23 cellular contexts compared by ENCODE assay signal in the genomic region with DNA sequence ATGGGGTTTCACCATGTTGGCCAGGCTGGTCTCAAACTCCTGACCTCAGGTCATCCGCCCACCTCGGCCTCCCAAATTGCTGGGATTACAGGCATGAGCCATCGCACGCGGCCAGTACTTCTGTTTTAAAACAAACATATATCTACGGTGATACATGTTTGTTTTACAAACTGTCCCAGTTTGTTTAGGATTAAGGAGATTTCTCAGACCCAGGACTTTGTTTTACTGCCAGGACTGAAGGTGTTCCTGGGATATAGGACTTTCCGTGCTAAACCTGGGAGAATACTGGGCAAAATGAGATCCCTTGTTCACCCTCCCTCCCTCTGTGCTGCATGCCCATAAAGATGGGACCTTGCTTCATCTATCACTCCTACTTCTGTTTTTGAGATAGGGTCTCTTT. TPM values are rescaled to one million over a fixed set of nuclear protein-coding genes. Genes with fewer than 3 reads are reported as not detected.
A peak's percentile ranks its signal among the peaks of the same experiment; 100 is the strongest.
DNase-seq lines count a peak whose midpoint lies in the region; ATAC-seq, FAIRE-seq and TF ChIP-seq lines count a peak whose summit lies in the region.
"Had no signal": no experiment of that assay in that cellular context is flagged by ENCODE, and none has a peak within 500 bp of the region (broad histone marks: within the 10 kb centered on the region; RNA-seq: fewer than 3 reads in every experiment).

No MANE protein-coding gene starts in this region.

- FAIRE-seq in D721Med (lab: Jason Lieb, UNC): no peak
- FAIRE-seq: A204.1, G401.6, GM12891, GM19239 had no signal

- no peaks in the 10 kb centered on the region for H3K79me2 ChIP-seq in PC-3 (ENCODE audit: low read length)

- intact Hi-C loops in Caco-2 (cut with micrococcal nuclease; ENCODE audit: unreplicated experiment) (no loop called here), PC-3 (cut with micrococcal nuclease) (no loop called here), aorta (cut with DNase I) (no loop called here)

- no peaks in the 10 kb centered on the region for H3K36me3 ChIP-seq in Caco-2 (ENCODE audit: control insufficient read depth, insufficient read depth, low read length)
- no peaks in the 10 kb centered on the region for H3K36me3 ChIP-seq in PC-3 (ENCODE audit: low read depth, low read length)
- no peaks in the 10 kb centered on the region for H3K36me3 ChIP-seq in aorta (ENCODE audit: control insufficient read depth in 1 of 2, insufficient read depth in 2 of 2, low read length in 1 of 2)
- H3K36me3 ChIP-seq: BE2C, BLaER1 had no signal

- no peaks in the 10 kb centered on the region for H3K4me1 Mint-ChIP-seq in Caco-2 (ENCODE audit: low read depth, unreplicated experiment)

- H3K9me3 ChIP-seq in Caco-2: no peaks in the 10 kb centered on the region
- H3K9me3 ChIP-seq in PC-3 (ENCODE audit: low read length): no peaks in the 10 kb centered on the region
- no peaks in the 10 kb centered on the region for H3K9me3 ChIP-seq in aorta (ENCODE audit: control insufficient read depth, low read length)
- H3K9me3 ChIP-seq: BE2C, BLaER1 had no signal

- H3F3A ChIP-seq in PC-3 (ENCODE audit: low read length, unreplicated experiment): no peaks in the 10 kb centered on the region

- H3K9me2 ChIP-seq in PC-3 (replicated peaks; ENCODE audit: low read length): no peaks in the 10 kb centered on the region

- H3K4me3 ChIP-seq in Caco-2 (ENCODE audit: low read depth, low read length) (no peak overlapping the region), PC-3 (ENCODE audit: low read length) (no peak overlapping the region), aorta (ENCODE audit: low read length in 2 of 2) (no peak overlapping the region)
- H3K4me3 ChIP-seq: BLaER1 had no signal

- peak overlapping the region; percentile 50 for H3K27ac ChIP-seq in C4-2B
- no peak overlapping the region for H3K27ac ChIP-seq in PC-3 (ENCODE audit: low read length)
- H3K27ac ChIP-seq in VCaP: peak overlapping the region; percentile 70
- no peak overlapping the region for H3K27ac ChIP-seq in aorta (ENCODE audit: low read depth in 1 of 2, low read length in 2 of 2)
- H3K27ac ChIP-seq: BLaER1 had no signal

- no peak for TF ChIP-seq CTCF in C4-2B (conservative IDR thresholded peaks at IDR 0.05)
- TF ChIP-seq CTCF in Caco-2 (IDR thresholded peaks at IDR 0.05; ENCODE audit: insufficient read depth in 1 of 2, low read depth in 1 of 2, low read length in 1 of 2, severe bottlenecking in 1 of 2, unreplicated experiment in 1 of 2): no peak
- TF ChIP-seq CTCF in PC-3 (conservative IDR thresholded peaks at IDR 0.05; ENCODE audit: low read depth, low read length): no peak
- no peak for TF ChIP-seq CTCF in VCaP (conservative IDR thresholded peaks at IDR 0.05)
- no peak for TF ChIP-seq CTCF in D721Med (IDR thresholded peaks at IDR 0.05; ENCODE audit: insufficient read depth, missing control alignments)

- H3K4me3 Mint-ChIP-seq in Caco-2 (ENCODE audit: unreplicated experiment): no peak overlapping the region
- H3K4me3 Mint-ChIP-seq: CD4-positive, alpha-beta T cell; CD8-positive, alpha-beta T cell had no signal

- H3K9ac ChIP-seq in PC-3 (ENCODE audit: low read length): no peak overlapping the region
- H3K9ac ChIP-seq: BLaER1 had no signal

- peaks cover 6% of the 10 kb centered on the region; the same call in 1 of the 2 replicates for H3K4me1 ChIP-seq in Caco-2
- H3K4me1 ChIP-seq in PC-3 (ENCODE audit: insufficient read depth, low read length): peaks cover 28% of the 10 kb centered on the region
- no peaks in the 10 kb centered on the region for H3K4me1 ChIP-seq in aorta (ENCODE audit: control insufficient read depth in 1 of 2, insufficient read depth in 2 of 2, low read length in 2 of 2)
- H3K4me1 ChIP-seq: BE2C, BLaER1 had no signal

- H3K27me3 Mint-ChIP-seq in Caco-2 (ENCODE audit: insufficient read depth, unreplicated experiment): no peaks in the 10 kb centered on the region
- H3K27me3 Mint-ChIP-seq: CD4-positive, alpha-beta T cell had no signal

- ATAC-seq in PC-3 (peak; percentile 39), aorta (ENCODE audit: low FRiP score) (no peak), HG03280 (IDR thresholded peaks at IDR 0.05; ENCODE audit: unreplicated experiment) (no peak)
- ATAC-seq: CD8-positive, alpha-beta T cell had no signal

- no peaks in the 10 kb centered on the region for H4K20me1 ChIP-seq in PC-3 (ENCODE audit: low read length)
- H4K20me1 ChIP-seq: BLaER1 had no signal

- POLR2A ChIA-PET in Caco-2 (lab: Charles Lee) (no interaction called here), PC-3 (lab: Charles Lee; ENCODE audit: unreplicated experiment) (no interaction called here)

- H3K27ac Mint-ChIP-seq in Caco-2 (ENCODE audit: unreplicated experiment): no peak overlapping the region
- H3K27ac Mint-ChIP-seq: CD4-positive, alpha-beta T cell; CD8-positive, alpha-beta T cell had no signal

- H3K27me3 ChIP-seq in Caco-2 (replicated peaks; ENCODE audit: control insufficient read depth, insufficient read depth, low read length): no peaks in the 10 kb centered on the region
- H3K27me3 ChIP-seq in PC-3 (ENCODE audit: low read length): peaks cover 8% of the 10 kb centered on the region; the same call in 1 of the 2 replicates
- no peaks in the 10 kb centered on the region for H3K27me3 ChIP-seq in aorta (ENCODE audit: control insufficient read depth in 1 of 2, insufficient read depth in 2 of 2, low read length in 1 of 2)
- H3K27me3 ChIP-seq: BLaER1 had no signal

- no peak overlapping the region for H2AFZ ChIP-seq in PC-3 (ENCODE audit: low read length)

- no TSS peak for BruUV-seq in Caco-2 (replicated peaks; lab: Mats Ljungman, UMichigan)
- no TSS peak for BruUV-seq in PC-3 (replicated peaks; lab: Mats Ljungman, UMichigan)

- H3K36me3 Mint-ChIP-seq in Caco-2 (ENCODE audit: insufficient read depth, unreplicated experiment): no peaks in the 10 kb centered on the region
- H3K36me3 Mint-ChIP-seq: CD8-positive, alpha-beta T cell had no signal

- peak overlapping the region; percentile 34; the same call in 1 of the 2 replicates for H3K4me2 ChIP-seq in PC-3 (ENCODE audit: low read length)
- H3K4me2 ChIP-seq: BLaER1 had no signal

- H3K9me3 Mint-ChIP-seq in Caco-2 (ENCODE audit: unreplicated experiment): no peaks in the 10 kb centered on the region

- CTCF ChIA-PET in Caco-2 (lab: Charles Lee) (no interaction called here), PC-3 (lab: Charles Lee) (no interaction called here)

- WGBS in aorta, 2 donors: 85 to 88% methylated on average over 7 of the region's 7 CpGs

- DNase-seq in Caco-2: peak; percentile 2 to 46
- DNase-seq in PC-3: peak; percentile 60
- DNase-seq in aorta: no peak
- no peak for DNase-seq in D721Med (ENCODE audit: insufficient read length, low spot score)
- DNase-seq in NCI-H345 (lab: John Stamatoyannopoulos, UW): no peak
- DNase-seq: 8988T; ACHN; BE2C; C1 segment of cervical spinal cord; CD4-positive, alpha-beta T cell; CD8-positive, alpha-beta T cell; DMS79 treated with DMSO at 0.1 percent for 48 hours; GF-D8 had no signal

RNA-seq across cellular contexts. Expression of a gene that starts 8.8 kb away (rescaled TPM):
- total RNA-seq in Caco-2 (2022): not detected in 2 replicates
- total RNA-seq in PC-3 (2014; rRNA removed): not detected in 2 replicates
- total RNA-seq in aorta: not detected
- polyA plus RNA-seq in aorta: not detected
- total RNA-seq: A673; CD4-positive, alpha-beta T cell; CD8-positive, alpha-beta T cell had no signal
- polyA plus RNA-seq: AG04450 had no signal

RNA-seq across cellular contexts. Expression of a gene that starts 24.3 kb away (rescaled TPM):
- total RNA-seq in Caco-2 (2022) (not detected in 2 replicates), PC-3 (2014; rRNA removed) (not detected in 2 replicates), aorta (not detected)
- not detected for polyA plus RNA-seq in aorta
- total RNA-seq: A673; CD4-positive, alpha-beta T cell; CD8-positive, alpha-beta T cell had no signal
- polyA plus RNA-seq: AG04450 had no signal

RNA-seq across cellular contexts. Expression of a gene that starts 30.1 kb away (rescaled TPM):
- total RNA-seq in Caco-2 (2022): not detected in 2 replicates
- total RNA-seq in PC-3 (2014; rRNA removed): not detected in 2 replicates
- not detected for total RNA-seq in aorta
- not detected for polyA plus RNA-seq in aorta
- total RNA-seq: A673; CD4-positive, alpha-beta T cell; CD8-positive, alpha-beta T cell had no signal
- polyA plus RNA-seq: AG04450 had no signal

Comparison
In these comparisons a context has a peak if more than half of its experiments do, and no peak if none do; other contexts are left out.
1. H3K27ac ChIP-seq: peak in C4-2B (single experiment) and VCaP (single experiment); none in PC-3 (single experiment) and aorta (0 of 2).
2. DNase-seq: peak in Caco-2 (2 of 2) and PC-3 (single experiment); none in aorta (0 of 2), D721Med (single experiment) and NCI-H345 (single experiment).